Comparison of ENCODE assay signal across 19 cellular contexts in the genomic region with DNA sequence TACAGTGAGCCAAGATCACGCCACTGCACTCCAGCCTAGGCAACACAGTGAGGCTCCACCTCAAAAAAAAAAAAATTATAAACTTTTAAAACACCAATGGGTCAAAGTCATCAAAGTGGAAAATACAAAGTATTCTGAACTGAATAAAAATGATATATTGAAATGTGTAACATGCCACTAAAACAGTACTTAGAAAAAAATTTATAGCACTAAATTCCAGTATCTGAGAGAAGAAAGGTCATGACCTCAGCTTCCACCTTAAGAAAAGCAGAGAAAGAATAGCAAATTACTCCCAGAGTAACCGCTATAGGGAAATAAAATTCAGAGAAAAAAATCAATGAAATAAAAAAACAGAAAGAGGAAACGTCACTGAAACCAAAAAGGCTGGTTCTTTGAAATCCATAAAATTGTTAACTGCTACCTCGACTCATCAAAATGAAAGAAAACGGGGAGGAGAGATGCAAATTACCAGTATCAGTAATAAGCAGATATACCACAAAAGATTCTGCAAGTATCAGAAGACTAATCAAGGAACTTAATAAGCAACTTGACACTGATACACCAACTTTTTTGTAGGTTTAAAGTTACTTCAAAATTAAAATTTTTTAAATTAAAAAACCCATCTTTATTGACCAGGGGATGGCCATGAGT. TPM values are rescaled to one million over a fixed set of nuclear protein-coding genes. Genes with fewer than 3 reads are reported as not detected.
DNase-seq lines count a peak whose midpoint lies in the region; ATAC-seq, FAIRE-seq and TF ChIP-seq lines count a peak whose summit lies in the region.
"Had no signal": no experiment of that assay in that cellular context is flagged by ENCODE, and none has a peak within 500 bp of the region (broad histone marks: within the 10 kb centered on the region; RNA-seq: fewer than 3 reads in every experiment).

No MANE protein-coding gene starts in this region.

- ATAC-seq in GM21381 (IDR thresholded peaks at IDR 0.05; ENCODE audit: unreplicated experiment) (peak; percentile 51), HG02763 (IDR thresholded peaks at IDR 0.05; ENCODE audit: unreplicated experiment) (no peak)
- ATAC-seq: CD8-positive, alpha-beta T cell had no signal

- H3K36me3 Mint-ChIP-seq in activated CD4-positive, alpha-beta memory T cell treated with anti-CD3 and anti-CD28 coated beads for 36 hours, result peaks cover 4% of the 10 kb centered on the region
- peaks cover 7% of the 10 kb centered on the region for H3K36me3 Mint-ChIP-seq in activated CD4-positive, alpha-beta memory T cell treated with anti-CD3 and anti-CD28 coated beads, Interleukin-2, amount 10 ng/mL, durations not matched to agents 7 days and 5 days (ENCODE audit: low read depth)
- H3K36me3 Mint-ChIP-seq: naive B cell had no signal

- TF ChIP-seq CTCF in RWPE1 (conservative IDR thresholded peaks at IDR 0.05; ENCODE audit: low read depth), result no peak
- TF ChIP-seq CTCF in coronary artery (IDR thresholded peaks at IDR 0.05), result no peak

- CTCF ChIA-PET in activated CD4-positive, alpha-beta memory T cell treated with anti-CD3 and anti-CD28 coated beads for 36 hours (lab: Charles Lee), result interaction anchor here (0.6 to 3.7 kb wide), 5 partner anchors 19 to 147 kb away, joined by 3 to 11 read pairs (median 3); no protein-coding TSS in a partner anchor
- CTCF ChIA-PET in activated CD4-positive, alpha-beta memory T cell treated with anti-CD3 and anti-CD28 coated beads, Interleukin-2, amount 10 ng/mL, durations not matched to agents 7 days and 5 days (lab: Charles Lee), result interaction anchor here (0.9 to 1.3 kb wide), 2 partner anchors 70 to 128 kb away, joined by 3 read pairs; no protein-coding TSS in a partner anchor
- CTCF ChIA-PET in RWPE1 (lab: Yijun Ruan, JAX), result interaction anchor here (0.7 kb wide), 1 partner anchor 860 kb away, joined by 3 read pairs; no protein-coding TSS in a partner anchor

- peak overlapping the region; percentile 4 for H3K4me3 Mint-ChIP-seq in activated CD4-positive, alpha-beta memory T cell treated with anti-CD3 and anti-CD28 coated beads for 36 hours
- H3K4me3 Mint-ChIP-seq in activated CD4-positive, alpha-beta memory T cell treated with anti-CD3 and anti-CD28 coated beads, Interleukin-2, amount 10 ng/mL, durations not matched to agents 7 days and 5 days, result no peak overlapping the region
- H3K4me3 Mint-ChIP-seq: CD8-positive, alpha-beta T cell; endodermal cell; naive B cell had no signal

- POLR2A ChIA-PET in activated CD4-positive, alpha-beta memory T cell treated with anti-CD3 and anti-CD28 coated beads for 36 hours (lab: Charles Lee), result interaction anchor here (1.3 kb wide), 1 partner anchor 18 kb away, joined by 3 read pairs; no protein-coding TSS in a partner anchor
- POLR2A ChIA-PET in activated CD4-positive, alpha-beta memory T cell treated with anti-CD3 and anti-CD28 coated beads, Interleukin-2, amount 10 ng/mL, durations not matched to agents 7 days and 5 days (lab: Charles Lee), result interaction anchor here (1.0 to 2.6 kb wide), 2 partner anchors 20 to 21 kb away, joined by 3 to 8 read pairs; partner anchors contain the start of gene ATP13A3
- POLR2A ChIA-PET in RWPE1 (lab: Yijun Ruan, JAX; ENCODE audit: low non-redundant PET), result interaction anchor here (0.7 kb wide), 1 partner anchor 1615 kb away, joined by 3 read pairs; no protein-coding TSS in a partner anchor

- no peak for DNase-seq in activated CD4-positive, alpha-beta memory T cell treated with anti-CD3 and anti-CD28 coated beads for 36 hours
- no peak for DNase-seq in activated CD4-positive, alpha-beta memory T cell treated with anti-CD3 and anti-CD28 coated beads, Interleukin-2, amount 10 ng/mL, durations not matched to agents 7 days and 5 days
- DNase-seq in RWPE1 (ENCODE audit: low spot score) (no peak), coronary artery (ENCODE audit: low spot score) (no peak), H4 (ENCODE audit: low spot score) (no peak)
- DNase-seq: activated CD4-positive, alpha-beta T cell treated with anti-CD3 and anti-CD28 coated beads, Interleukin-2, amount 50 U/mL, for 48 hours; activated effector memory CD4-positive, alpha-beta T cell treated with Interleukin-2 at 50 U/mL for 16 hours; aorta; CD8-positive, alpha-beta T cell; endodermal cell; foreskin fibroblast; hippocampal formation; naive B cell; NCI-H1694; stimulated activated CD4-positive, alpha-beta T cell treated with anti-CD3 and anti-CD28 coated beads, Interleukin-1b, Interleukin-23, amount 100 ng/mL, for 48 hours had no signal

- H3K27ac Mint-ChIP-seq in activated CD4-positive, alpha-beta memory T cell treated with anti-CD3 and anti-CD28 coated beads for 36 hours, result peak overlapping the region; percentile 69
- H3K27ac Mint-ChIP-seq in activated CD4-positive, alpha-beta memory T cell treated with anti-CD3 and anti-CD28 coated beads, Interleukin-2, amount 10 ng/mL, durations not matched to agents 7 days and 5 days, result no peak overlapping the region
- H3K27ac Mint-ChIP-seq: CD8-positive, alpha-beta T cell had no signal

- H3K27me3 Mint-ChIP-seq in activated CD4-positive, alpha-beta memory T cell treated with anti-CD3 and anti-CD28 coated beads for 36 hours, result no peaks in the 10 kb centered on the region
- no peaks in the 10 kb centered on the region for H3K27me3 Mint-ChIP-seq in activated CD4-positive, alpha-beta memory T cell treated with anti-CD3 and anti-CD28 coated beads, Interleukin-2, amount 10 ng/mL, durations not matched to agents 7 days and 5 days
- H3K27me3 Mint-ChIP-seq: naive B cell had no signal

- FAIRE-seq in endometrium (lab: Jason Lieb, UNC), result peak; percentile 4
- FAIRE-seq: keratinocyte had no signal

- H3K4me3 ChIP-seq in coronary artery, result no peak overlapping the region

- no peaks in the 10 kb centered on the region for H3K9me3 Mint-ChIP-seq in activated CD4-positive, alpha-beta memory T cell treated with anti-CD3 and anti-CD28 coated beads for 36 hours
- no peaks in the 10 kb centered on the region for H3K9me3 Mint-ChIP-seq in activated CD4-positive, alpha-beta memory T cell treated with anti-CD3 and anti-CD28 coated beads, Interleukin-2, amount 10 ng/mL, durations not matched to agents 7 days and 5 days
- H3K9me3 Mint-ChIP-seq: CD8-positive, alpha-beta T cell; endodermal cell; naive B cell had no signal

- peaks cover 32% of the 10 kb centered on the region for H3K4me1 Mint-ChIP-seq in activated CD4-positive, alpha-beta memory T cell treated with anti-CD3 and anti-CD28 coated beads for 36 hours (ENCODE audit: low read depth)
- peaks cover 20% of the 10 kb centered on the region for H3K4me1 Mint-ChIP-seq in activated CD4-positive, alpha-beta memory T cell treated with anti-CD3 and anti-CD28 coated beads, Interleukin-2, amount 10 ng/mL, durations not matched to agents 7 days and 5 days

- H3K27ac ChIP-seq in RWPE1 (0 out of 2 replicates have a peak overlapping the region, but pooled peaks have one; percentile 10), coronary artery (no peak overlapping the region)

- intact Hi-C loops in activated CD4-positive, alpha-beta memory T cell treated with anti-CD3 and anti-CD28 coated beads for 36 hours (cut with micrococcal nuclease), result loop anchor here (1.0 kb wide), 1 partner anchor 18 kb away; no protein-coding TSS in a partner anchor

RNA-seq across cellular contexts. Expression of gene ATP13A3, which starts 20.8 kb away (rescaled TPM):
- total RNA-seq in activated CD4-positive, alpha-beta memory T cell treated with anti-CD3 and anti-CD28 coated beads for 36 hours, result 100 to 1,000 TPM; 136 to 145 TPM
- 10 to 100 TPM; 76.8 to 77.8 TPM for total RNA-seq in activated CD4-positive, alpha-beta memory T cell treated with anti-CD3 and anti-CD28 coated beads, Interleukin-2, amount 10 ng/mL, durations not matched to agents 7 days and 5 days
- 66.1 and 83.2 TPM in 2 replicates for total RNA-seq in H4 (2014; rRNA removed; shearing (Covaris generic))
